ENCODE assay signal across 23 cellular contexts in the genomic region with DNA sequence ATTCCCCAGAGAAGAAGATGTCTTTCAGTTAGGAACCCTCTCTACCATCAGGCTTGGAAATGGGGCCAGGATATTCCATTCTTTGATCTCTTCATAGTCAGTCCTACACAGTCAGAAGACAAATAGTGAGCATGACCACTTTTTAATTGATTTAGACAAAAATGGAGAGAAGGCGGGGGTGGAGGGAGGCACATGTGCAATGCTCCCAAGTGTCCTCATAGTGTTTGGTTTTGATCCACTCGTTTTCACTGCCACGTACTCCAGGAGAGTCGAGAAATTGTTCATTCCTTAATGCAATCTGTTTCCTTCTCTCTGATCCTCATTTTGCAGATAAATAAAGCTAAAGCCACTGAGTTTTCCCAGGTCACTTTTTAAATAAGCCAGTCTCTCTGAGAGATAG.
DNase-seq lines count a peak whose midpoint lies in the region; ATAC-seq and TF ChIP-seq lines count a peak whose summit lies in the region.
"Had no signal": no experiment of that assay in that cellular context is flagged by ENCODE, and none has a peak within 500 bp of the region (broad histone marks: within the 10 kb centered on the region; RNA-seq: fewer than 3 reads in every experiment).

No MANE protein-coding gene starts in this region.

- no peaks in the 10 kb centered on the region for H3K27me3 Mint-ChIP-seq in WTC11 (ENCODE audit: low read depth)
- H3K27me3 Mint-ChIP-seq: CD4-positive, alpha-beta memory T cell; CD4-positive, CD25-positive, alpha-beta regulatory T cell; CD8-positive, alpha-beta memory T cell had no signal

- H3K36me3 ChIP-seq in WERI-Rb-1 (peaks cover 8% of the 10 kb centered on the region), upper lobe of right lung (peaks cover 27% of the 10 kb centered on the region)

- TF ChIP-seq CTCF in WERI-Rb-1 (IDR thresholded peaks at IDR 0.05; ENCODE audit: low read depth, low read length) (no peak), WTC11 (IDR thresholded peaks at IDR 0.05) (no peak), upper lobe of right lung (IDR thresholded peaks at IDR 0.05) (no peak)

- H3K27ac ChIP-seq in WERI-Rb-1 = peak overlapping the region; percentile 72
- H3K27ac ChIP-seq in upper lobe of right lung = no peak overlapping the region
- H3K27ac ChIP-seq: BLaER1 had no signal

- peaks cover 3% of the 10 kb centered on the region; the same call in 1 of the 2 replicates for H3K36me3 Mint-ChIP-seq in WTC11

- peaks cover 8% of the 10 kb centered on the region for H3K4me1 Mint-ChIP-seq in WTC11
- H3K4me1 Mint-ChIP-seq: CD4-positive, alpha-beta memory T cell; CD4-positive, CD25-positive, alpha-beta regulatory T cell; CD8-positive, alpha-beta memory T cell had no signal

- CTCF ChIA-PET in WTC11 (lab: Charles Lee) (no interaction called here), HEK293T (lab: Yijun Ruan, JAX) (no interaction called here)

- POLR2A ChIA-PET in WTC11 (lab: Charles Lee) (no interaction called here), HEK293T (lab: Yijun Ruan, JAX) (no interaction called here)

- H3K27ac Mint-ChIP-seq in WTC11 = 0 out of 2 replicates have a peak overlapping the region, but pooled peaks have one; percentile 19
- H3K27ac Mint-ChIP-seq: CD14-positive monocyte; CD4-positive, alpha-beta memory T cell; CD4-positive, CD25-positive, alpha-beta regulatory T cell; CD8-positive, alpha-beta memory T cell had no signal

- ATAC-seq in WTC11 (no peak), upper lobe of right lung (peak; percentile 45)
- ATAC-seq: GM12878 had no signal

- no peaks in the 10 kb centered on the region for H3K4me1 ChIP-seq in upper lobe of right lung
- H3K4me1 ChIP-seq: BLaER1 had no signal

- no peak overlapping the region for H3K4me3 Mint-ChIP-seq in WTC11
- H3K4me3 Mint-ChIP-seq: CD14-positive monocyte; CD4-positive, alpha-beta memory T cell; CD4-positive, CD25-positive, alpha-beta regulatory T cell; CD8-positive, alpha-beta memory T cell had no signal

- DNase-seq in WERI-Rb-1 (peak; percentile 18), WTC11 (ENCODE audit: low spot score) (no peak), upper lobe of right lung (no peak), SIG-M5 (lab: John Stamatoyannopoulos, UW) (no peak), HEK293T (ENCODE audit: extremely low spot score) (no peak)
- DNase-seq: 8988T; ACHN; BE2C; C1 segment of cervical spinal cord; CD4-positive, alpha-beta memory T cell; CD4-positive, CD25-positive, alpha-beta regulatory T cell; CD8-positive, alpha-beta memory T cell; COR-L47; DMS 273 treated with DMSO at 0.1 percent for 48 hours; DMS153; DMS53; DMS79; DND-41; EL; GDM1 had no signal

- intact Hi-C loops in upper lobe of right lung (cut with DNase I) = no loop called here

- H3K9me3 ChIP-seq in WERI-Rb-1 (ENCODE audit: severe bottlenecking) = no peaks in the 10 kb centered on the region
- H3K9me3 ChIP-seq in upper lobe of right lung = no peaks in the 10 kb centered on the region
- H3K9me3 ChIP-seq: BE2C, BLaER1 had no signal

- H3K4me3 ChIP-seq in WERI-Rb-1 (ENCODE audit: low read depth, low read length) (peak overlapping the region; percentile 8; the same call in 1 of the 2 replicates), upper lobe of right lung (no peak overlapping the region)
- H3K4me3 ChIP-seq: BLaER1, GM12878 had no signal

- H3K27me3 ChIP-seq in WERI-Rb-1 (ENCODE audit: insufficient read depth, low read depth, severe bottlenecking) = no peaks in the 10 kb centered on the region
- no peaks in the 10 kb centered on the region for H3K27me3 ChIP-seq in upper lobe of right lung
- H3K27me3 ChIP-seq: BE2C, BLaER1 had no signal

- H3K9me3 Mint-ChIP-seq in WTC11 = no peaks in the 10 kb centered on the region
- H3K9me3 Mint-ChIP-seq: CD14-positive monocyte; CD4-positive, alpha-beta memory T cell; CD4-positive, CD25-positive, alpha-beta regulatory T cell; CD8-positive, alpha-beta memory T cell had no signal

TF ChIP-seq in WTC11, 78 proteins besides CTCF, POLR2A, EP300 and RAD21 (continues in another document):
- TF ChIP-seq, protein P1, sequence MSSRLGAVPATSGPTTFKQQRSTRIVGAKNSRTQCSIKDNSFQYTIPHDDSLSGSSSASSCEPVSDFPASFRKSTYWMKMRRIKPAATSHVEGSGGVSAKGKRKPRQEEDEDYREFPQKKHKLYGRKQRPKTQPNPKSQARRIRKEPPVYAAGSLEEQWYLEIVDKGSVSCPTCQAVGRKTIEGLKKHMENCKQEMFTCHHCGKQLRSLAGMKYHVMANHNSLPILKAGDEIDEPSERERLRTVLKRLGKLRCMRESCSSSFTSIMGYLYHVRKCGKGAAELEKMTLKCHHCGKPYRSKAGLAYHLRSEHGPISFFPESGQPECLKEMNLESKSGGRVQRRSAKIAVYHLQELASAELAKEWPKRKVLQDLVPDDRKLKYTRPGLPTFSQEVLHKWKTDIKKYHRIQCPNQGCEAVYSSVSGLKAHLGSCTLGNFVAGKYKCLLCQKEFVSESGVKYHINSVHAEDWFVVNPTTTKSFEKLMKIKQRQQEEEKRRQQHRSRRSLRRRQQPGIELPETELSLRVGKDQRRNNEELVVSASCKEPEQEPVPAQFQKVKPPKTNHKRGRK (CRISPR knock-in tag; IDR thresholded peaks at IDR 0.05; ENCODE audit: borderline replicate concordance) = no peak
- no peak for TF ChIP-seq ZNF219 (CRISPR knock-in tag; IDR thresholded peaks at IDR 0.05; ENCODE audit: borderline replicate concordance)
- TF ChIP-seq, protein P2, sequence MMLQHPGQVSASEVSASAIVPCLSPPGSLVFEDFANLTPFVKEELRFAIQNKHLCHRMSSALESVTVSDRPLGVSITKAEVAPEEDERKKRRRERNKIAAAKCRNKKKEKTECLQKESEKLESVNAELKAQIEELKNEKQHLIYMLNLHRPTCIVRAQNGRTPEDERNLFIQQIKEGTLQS (CRISPR knock-in tag; conservative IDR thresholded peaks at IDR 0.05) = no peak
- TF ChIP-seq, protein P3, sequence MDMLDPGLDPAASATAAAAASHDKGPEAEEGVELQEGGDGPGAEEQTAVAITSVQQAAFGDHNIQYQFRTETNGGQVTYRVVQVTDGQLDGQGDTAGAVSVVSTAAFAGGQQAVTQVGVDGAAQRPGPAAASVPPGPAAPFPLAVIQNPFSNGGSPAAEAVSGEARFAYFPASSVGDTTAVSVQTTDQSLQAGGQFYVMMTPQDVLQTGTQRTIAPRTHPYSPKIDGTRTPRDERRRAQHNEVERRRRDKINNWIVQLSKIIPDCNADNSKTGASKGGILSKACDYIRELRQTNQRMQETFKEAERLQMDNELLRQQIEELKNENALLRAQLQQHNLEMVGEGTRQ (CRISPR knock-in tag; IDR thresholded peaks at IDR 0.05) = no peak

TF ChIP-seq in HEK293T, 16 proteins besides CTCF, POLR2A, EP300 and RAD21:
- no peak for TF ChIP-seq BHLHE40 (IDR thresholded peaks at IDR 0.05; ENCODE audit: borderline replicate concordance)
